In genomic region chrY:19357249-19357648, GRCh38 we compare ENCODE assay signal across 20 cellular contexts.
DNase-seq lines count a peak whose midpoint lies in the region; ATAC-seq lines count a peak whose summit lies in the region.
"Had no signal": no experiment of that assay in that cellular context is flagged by ENCODE, and none has a peak within 500 bp of the region (broad histone marks: within the 10 kb centered on the region; RNA-seq: fewer than 3 reads in every experiment).

No MANE protein-coding gene starts in this region.

- no peaks in the 10 kb centered on the region for H3K27me3 Mint-ChIP-seq in T-cell
- H3K27me3 Mint-ChIP-seq: progenitor cell of endocrine pancreas; stimulated activated naive CD8-positive, alpha-beta T cell treated with anti-CD3 and anti-CD28 coated beads, Interleukin-15, Interleukin-2, amounts not matched to agents 100 ng/mL and 50 ng/mL, for 24 hours had no signal

- H3K4me1 Mint-ChIP-seq in T-cell: no peaks in the 10 kb centered on the region
- H3K4me1 Mint-ChIP-seq: immature natural killer cell had no signal

- H3K4me3 Mint-ChIP-seq in T-cell: no peak overlapping the region
- H3K4me3 Mint-ChIP-seq: immature natural killer cell; stimulated activated naive CD8-positive, alpha-beta T cell treated with anti-CD3 and anti-CD28 coated beads, Interleukin-15, Interleukin-2, amounts not matched to agents 100 ng/mL and 50 ng/mL, for 24 hours had no signal

- CTCF ChIA-PET in T-cell (lab: Charles Lee): no interaction called here

- POLR2A ChIA-PET in T-cell (lab: Charles Lee): no interaction called here

- DNase-seq in RPMI8226 (peak; percentile 3), T-cell (no peak), NCI-H1092 (lab: John Stamatoyannopoulos, UW) (no peak), DMS53 treated with DMSO at 0.1 percent for 48 hours (lab: John Stamatoyannopoulos, UW; ENCODE audit: unreplicated experiment) (no peak)
- DNase-seq in central memory CD4-positive, alpha-beta T cell: no peak
- DNase-seq: activated CD4-positive, alpha-beta T cell treated with anti-CD3 and anti-CD28 coated beads, Interleukin-2, amount 50 U/mL, for 48 hours; activated effector memory CD4-positive, alpha-beta T cell treated with anti-CD3 and anti-CD28 coated beads, Interleukin-2, amount 50 U/mL, for 16 hours; COR-L47; DND-41; immature natural killer cell; left lung; MM.1S; NCI-H510A treated with DMSO at 0.1 percent for 48 hours had no signal

- H3K27ac Mint-ChIP-seq in T-cell: no peak overlapping the region
- H3K27ac Mint-ChIP-seq: immature natural killer cell; progenitor cell of endocrine pancreas; stimulated activated naive CD8-positive, alpha-beta T cell treated with anti-CD3 and anti-CD28 coated beads, Interleukin-15, Interleukin-2, amounts not matched to agents 100 ng/mL and 50 ng/mL, for 24 hours had no signal

- no peaks in the 10 kb centered on the region for H3K36me3 Mint-ChIP-seq in T-cell
- H3K36me3 Mint-ChIP-seq: immature natural killer cell had no signal

- ATAC-seq in GM19043 (IDR thresholded peaks at IDR 0.05; ENCODE audit: low read depth, unreplicated experiment) (peak; percentile 42), GM21737 (IDR thresholded peaks at IDR 0.05; ENCODE audit: unreplicated experiment) (peak; percentile 62), HG03432 (IDR thresholded peaks at IDR 0.05; ENCODE audit: unreplicated experiment) (peak; percentile 75), T-cell (replicated peaks in 1 of 4) (no peak)
- ATAC-seq: HCT116, K562, left lung had no signal

- no peaks in the 10 kb centered on the region for H3K9me3 Mint-ChIP-seq in T-cell
- H3K9me3 Mint-ChIP-seq: stimulated activated naive CD8-positive, alpha-beta T cell treated with anti-CD3 and anti-CD28 coated beads, Interleukin-15, Interleukin-2, amounts not matched to agents 100 ng/mL and 50 ng/mL, for 24 hours had no signal

Comparison
In these comparisons a context has a peak if more than half of its experiments do, and no peak if none do; other contexts are left out.
1. ATAC-seq: peak in GM19043 (single experiment), GM21737 (single experiment) and HG03432 (single experiment); none in T-cell (0 of 4).